In genomic region chr11:12963051-12963450, GRCh38 we compare ENCODE assay signal across 18 cellular contexts. TPM values are rescaled to one million over a fixed set of nuclear protein-coding genes. Genes with fewer than 3 reads are reported as not detected.
DNase-seq lines count a peak whose midpoint lies in the region; ATAC-seq and TF ChIP-seq lines count a peak whose summit lies in the region.
"Had no signal": no experiment of that assay in that cellular context is flagged by ENCODE, and none has a peak within 500 bp of the region (broad histone marks: within the 10 kb centered on the region; RNA-seq: fewer than 3 reads in every experiment).

No MANE protein-coding gene starts in this region.

- no peak overlapping the region for H2BK120ac ChIP-seq in neuronal stem cell (ENCODE audit: low read depth, low read length)

- H3K4me3 ChIP-seq in esophagus muscularis mucosa = no peak overlapping the region
- no peak overlapping the region for H3K4me3 ChIP-seq in neuronal stem cell (ENCODE audit: low read length in 2 of 2)
- H3K4me3 ChIP-seq: BLaER1, GM12878, GM23338 had no signal

- H3K27ac ChIP-seq in esophagus muscularis mucosa (replicated peaks in 1 of 4) (no peak overlapping the region), neuronal stem cell (replicated peaks; ENCODE audit: low read length) (no peak overlapping the region)
- H3K27ac ChIP-seq: BLaER1 had no signal

- ATAC-seq in GM19328 (IDR thresholded peaks at IDR 0.05; ENCODE audit: unreplicated experiment) = no peak

- DNase-seq in NCI-H69 (lab: John Stamatoyannopoulos, UW) = peak; percentile 13
- DNase-seq in esophagus muscularis mucosa (ENCODE audit: extremely low spot score) = peak; percentile 53
- no peak for DNase-seq in neuronal stem cell (ENCODE audit: low spot score)
- no peak for DNase-seq in activated CD8-positive, alpha-beta memory T cell treated with anti-CD3 and anti-CD28 coated beads, Interleukin-2, amount 50 U/mL, for 4 hours
- DNase-seq in NCI-H446 treated with DMSO at 0.1 percent for 48 hours (lab: John Stamatoyannopoulos, UW) = no peak
- DNase-seq in GF-D8 (lab: John Stamatoyannopoulos, UW) = no peak
- DNase-seq: 8988T; CD4-positive, alpha-beta memory T cell; DMS79 treated with DMSO at 0.1 percent for 48 hours; HCEC 1CT had no signal

- H2AK5ac ChIP-seq in neuronal stem cell (ENCODE audit: low read depth, low read length) = no peak overlapping the region

- no peak for TF ChIP-seq EP300 in esophagus muscularis mucosa (IDR thresholded peaks at IDR 0.05)

- H4K8ac ChIP-seq in neuronal stem cell (ENCODE audit: low read depth, low read length) = no peak overlapping the region

- peaks cover 0 to 5% (median 5%) of the 10 kb centered on the region in 4 donors for H3K4me1 ChIP-seq in esophagus muscularis mucosa
- H3K4me1 ChIP-seq in neuronal stem cell (ENCODE audit: control insufficient read depth in 2 of 2, insufficient read depth in 1 of 2, low read depth in 1 of 2, low read length in 2 of 2) = peaks cover 4 to 10% of the 10 kb centered on the region in 2 donors
- H3K4me1 ChIP-seq: BLaER1 had no signal

- TF ChIP-seq POLR2A in esophagus muscularis mucosa (IDR thresholded peaks at IDR 0.05; ENCODE audit: low read depth) = no peak

- H3K9ac ChIP-seq in neuronal stem cell (ENCODE audit: low read depth, low read length, poor library complexity) = no peak overlapping the region
- H3K9ac ChIP-seq: BLaER1 had no signal

- H2BK15ac ChIP-seq in neuronal stem cell (ENCODE audit: low read length) = no peak overlapping the region

- no peaks in the 10 kb centered on the region for H3K36me3 ChIP-seq in esophagus muscularis mucosa
- no peaks in the 10 kb centered on the region for H3K36me3 ChIP-seq in neuronal stem cell (replicated peaks in 1 of 2; ENCODE audit: control insufficient read depth in 2 of 2, insufficient read depth in 2 of 2, low read length in 2 of 2)
- H3K36me3 ChIP-seq: BLaER1 had no signal

- no peak overlapping the region for H3K4ac ChIP-seq in neuronal stem cell (ENCODE audit: low read length)

- H3K4me2 ChIP-seq in neuronal stem cell (ENCODE audit: insufficient read depth, low read length, poor library complexity, severe bottlenecking) = no peak overlapping the region
- H3K4me2 ChIP-seq: BLaER1, GM23338 had no signal

- no peak overlapping the region for H2BK12ac ChIP-seq in neuronal stem cell (ENCODE audit: low read length)

- H3K27me3 ChIP-seq in esophagus muscularis mucosa (peaks cover 0 to 12% (median 0%) of the 10 kb centered on the region in 4 donors), neuronal stem cell (ENCODE audit: control insufficient read depth in 3 of 3, insufficient read depth in 3 of 3, low read depth in 1 of 3, low read length in 3 of 3) (no peaks in the 10 kb centered on the region)
- H3K27me3 ChIP-seq: BLaER1 had no signal

- H3K14ac ChIP-seq in neuronal stem cell (ENCODE audit: low read length) = no peak overlapping the region

- no peak for TF ChIP-seq CTCF in esophagus muscularis mucosa (IDR thresholded peaks at IDR 0.05)

- WGBS in esophagus muscularis mucosa = 67% methylated on average over 5 of the region's 5 CpGs
- WGBS in neuronal stem cell (ENCODE audit: extremely low coverage in 2 of 2, insufficient read length in 2 of 2, insufficient replicate concordance in 1 of 2), 2 donors = no CpG with 5 or more reads among the region's 5 CpGs

- no peak overlapping the region for H3K18ac ChIP-seq in neuronal stem cell (ENCODE audit: low read length)

- H4K91ac ChIP-seq in neuronal stem cell (ENCODE audit: low read depth, low read length, poor library complexity) = no peak overlapping the region

- H3K23ac ChIP-seq in neuronal stem cell (ENCODE audit: low read depth, low read length, poor library complexity) = no peak overlapping the region

- no peak overlapping the region for H2BK5ac ChIP-seq in neuronal stem cell (ENCODE audit: low read length)

- intact Hi-C loops in esophagus muscularis mucosa (cut with DNase I) = loop anchor here (5.0 to 10.0 kb wide), 2 partner anchors 192 to 384 kb away; no protein-coding TSS in a partner anchor

- H3K79me1 ChIP-seq in neuronal stem cell (ENCODE audit: low read depth, low read length) = no peaks in the 10 kb centered on the region

- H3K9me3 ChIP-seq in esophagus muscularis mucosa = no peaks in the 10 kb centered on the region
- H3K9me3 ChIP-seq in neuronal stem cell (replicated peaks in 1 of 2; ENCODE audit: control insufficient read depth in 2 of 2, insufficient read depth in 1 of 2, low read depth in 1 of 2, low read length in 2 of 2) = no peaks in the 10 kb centered on the region
- H3K9me3 ChIP-seq: BLaER1 had no signal

- peak overlapping the region; percentile 26 for H2AFZ ChIP-seq in neuronal stem cell (ENCODE audit: low read length)
- H2AFZ ChIP-seq: GM23338 had no signal

RNA-seq across cellular contexts. Expression of gene RASSF10, which starts 46.1 kb away (rescaled TPM):
- total RNA-seq in esophagus muscularis mucosa = under 1 TPM in 3 of 4 donors, not detected in 1; 0.17 to 0.57 (median 0.19) TPM
- 2.1 TPM for polyA plus RNA-seq in neuronal stem cell (2013, experiment 1 of 2)
- 2.2 TPM for polyA plus RNA-seq in neuronal stem cell (2013, experiment 2 of 2)
- total RNA-seq: CD4-positive, alpha-beta memory T cell; HepG2 had no signal
- polyA plus RNA-seq: AG04450; CD14-positive monocyte; CD4-positive, alpha-beta memory T cell; HepG2; IgD-negative memory B cell had no signal

Comparison
In these comparisons a context has a peak if more than half of its experiments do, and no peak if none do; other contexts are left out.
1. DNase-seq: peak in NCI-H69 (single experiment) and esophagus muscularis mucosa (single experiment); none in neuronal stem cell (single experiment), activated CD8-positive, alpha-beta memory T cell treated with anti-CD3 and anti-CD28 coated beads, Interleukin-2, amount 50 U/mL, for 4 hours (single experiment), NCI-H446 treated with DMSO at 0.1 percent for 48 hours (single experiment) and GF-D8 (single experiment).